Comparison of ENCODE assay signal across 9 cellular contexts in the genomic region with DNA sequence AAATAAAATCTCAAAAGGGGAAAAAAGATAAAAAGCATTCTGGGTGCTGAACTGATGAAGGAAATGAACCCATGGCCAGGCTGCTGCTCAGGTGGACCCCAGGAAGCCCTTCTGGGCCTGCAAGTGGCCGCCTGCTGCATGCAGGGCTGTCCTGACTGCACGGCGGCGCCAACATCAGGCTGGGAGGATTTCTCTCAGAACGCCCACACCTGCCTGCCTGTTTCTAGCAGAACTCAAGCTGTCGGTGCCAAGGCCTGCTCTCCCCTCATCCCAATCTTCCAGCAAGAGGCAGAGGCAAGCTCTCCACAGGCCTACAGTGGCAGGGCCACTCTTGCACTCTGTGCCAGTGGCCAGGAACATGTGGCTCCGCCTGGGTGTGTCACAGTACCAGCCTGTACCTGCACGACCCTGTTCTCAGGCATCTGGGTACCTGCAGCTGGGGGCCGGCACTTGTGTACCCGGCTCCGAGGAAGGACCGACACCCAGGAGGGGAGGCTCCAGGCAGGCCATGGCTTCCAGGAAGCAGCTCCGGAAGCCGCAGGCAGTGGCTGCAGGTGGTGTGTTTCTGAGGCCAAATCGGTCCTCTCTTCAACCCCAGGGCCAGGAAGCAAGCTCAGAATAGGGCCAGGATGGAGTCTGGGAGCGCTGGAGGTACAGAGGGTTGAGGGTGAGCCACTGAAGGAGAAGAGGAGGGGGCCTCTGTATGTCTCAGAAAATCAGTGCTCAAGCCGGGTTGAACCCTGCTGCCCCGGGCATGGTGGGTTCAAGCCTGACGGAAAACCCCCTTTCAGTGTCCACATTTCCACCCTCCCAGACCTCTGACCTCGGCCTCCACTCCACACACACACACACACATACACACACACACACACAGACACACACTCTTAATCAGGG. TPM values are rescaled to one million over a fixed set of nuclear protein-coding genes. Genes with fewer than 3 reads are reported as not detected.
DNase-seq lines count a peak whose midpoint lies in the region; ATAC-seq and TF ChIP-seq lines count a peak whose summit lies in the region.
"Had no signal": no experiment of that assay in that cellular context is flagged by ENCODE, and none has a peak within 500 bp of the region (broad histone marks: within the 10 kb centered on the region; RNA-seq: fewer than 3 reads in every experiment).

No MANE protein-coding gene starts in this region.

- peaks cover 21% of the 10 kb centered on the region for H3K79me2 ChIP-seq in mesendoderm (ENCODE audit: control insufficient read depth, insufficient read depth, low read length)

- no peak for DNase-seq in activated T-cell treated with anti-CD3 and anti-CD28 coated beads, Interleukin-2, amount 50 U/mL, for 24 hours
- no peak for DNase-seq in activated T-cell treated with anti-CD3 and anti-CD28 coated beads, Interleukin-2, amount 50 U/mL, for 48 hours
- no peak for DNase-seq in mesendoderm
- peak; percentile 61 for DNase-seq in transverse colon
- DNase-seq in DMS153 treated with DMSO at 0.1 percent for 48 hours (lab: John Stamatoyannopoulos, UW; ENCODE audit: unreplicated experiment): no peak
- DNase-seq in NOMO-1 (lab: John Stamatoyannopoulos, UW; ENCODE audit: unreplicated experiment in 2 of 2): no peak
- no peak for DNase-seq in sciatic nerve (ENCODE audit: low spot score)
- DNase-seq: NCI-H774 had no signal

- H3K27ac ChIP-seq in mesendoderm (ENCODE audit: low read depth, low read length) (no peak overlapping the region), transverse colon (peak overlapping the region; percentile 94 to 95 (median 94))

- H3K27me3 ChIP-seq in mesendoderm (ENCODE audit: insufficient read depth, low read length, poor library complexity): no peaks in the 10 kb centered on the region
- H3K27me3 ChIP-seq in transverse colon: no peaks in the 10 kb centered on the region

- no peak overlapping the region for H3K9ac ChIP-seq in mesendoderm (ENCODE audit: low read length)

- H2BK5ac ChIP-seq in mesendoderm (ENCODE audit: low read length): no peak overlapping the region

- H3K4me1 Mint-ChIP-seq in activated T-cell treated with anti-CD3 and anti-CD28 coated beads, Interleukin-2, amount 50 U/mL, for 24 hours (ENCODE audit: low read depth): peaks cover 43% of the 10 kb centered on the region
- peaks cover 40% of the 10 kb centered on the region for H3K4me1 Mint-ChIP-seq in brain

- no peaks in the 10 kb centered on the region for H3K36me3 ChIP-seq in mesendoderm (ENCODE audit: control insufficient read depth, insufficient read depth, low read length)
- H3K36me3 ChIP-seq in transverse colon: no peaks in the 10 kb centered on the region

- H2BK120ac ChIP-seq in mesendoderm (ENCODE audit: low read depth, low read length): no peak overlapping the region

- H3K18ac ChIP-seq in mesendoderm (ENCODE audit: low read length): no peak overlapping the region

- peak overlapping the region; percentile 73 for H3K27ac Mint-ChIP-seq in activated T-cell treated with anti-CD3 and anti-CD28 coated beads, Interleukin-2, amount 50 U/mL, for 24 hours
- H3K27ac Mint-ChIP-seq in brain: peak overlapping the region in 4 of 5 experiments; percentile 15 to 71 (median 41)

- H3K9me3 Mint-ChIP-seq in activated T-cell treated with anti-CD3 and anti-CD28 coated beads, Interleukin-2, amount 50 U/mL, for 24 hours: no peaks in the 10 kb centered on the region
- peaks cover 0 to 7% (median 0%) of the 10 kb centered on the region in 5 experiments for H3K9me3 Mint-ChIP-seq in brain

- no peaks in the 10 kb centered on the region for H3K9me3 ChIP-seq in transverse colon

- no peak overlapping the region for H3K4ac ChIP-seq in mesendoderm (ENCODE audit: low read depth, low read length)

- TF ChIP-seq EP300 in transverse colon (IDR thresholded peaks at IDR 0.05; ENCODE audit: low read depth): no peak

- no peak for TF ChIP-seq POLR2A in transverse colon (IDR thresholded peaks at IDR 0.05)

- no peak overlapping the region for H3K4me3 Mint-ChIP-seq in activated T-cell treated with anti-CD3 and anti-CD28 coated beads, Interleukin-2, amount 50 U/mL, for 24 hours
- H3K4me3 Mint-ChIP-seq in brain: peak overlapping the region in 1 of 5 experiments; percentile 9

- H3K27me3 Mint-ChIP-seq in activated T-cell treated with anti-CD3 and anti-CD28 coated beads, Interleukin-2, amount 50 U/mL, for 24 hours: no peaks in the 10 kb centered on the region
- peaks cover 10% of the 10 kb centered on the region for H3K27me3 Mint-ChIP-seq in brain

- H3K4me1 ChIP-seq in mesendoderm (ENCODE audit: control insufficient read depth, low read depth, low read length) (peaks cover 19% of the 10 kb centered on the region), transverse colon (peaks cover 31 to 56% (median 53%) of the 10 kb centered on the region in 4 donors)

- H3K4me2 ChIP-seq in mesendoderm (ENCODE audit: low read length): no peak overlapping the region

- no peak for ATAC-seq in sciatic nerve

- H3K56ac ChIP-seq in mesendoderm (ENCODE audit: low read length): peak overlapping the region; percentile 96

- peaks cover 10% of the 10 kb centered on the region for H3K36me3 Mint-ChIP-seq in activated T-cell treated with anti-CD3 and anti-CD28 coated beads, Interleukin-2, amount 50 U/mL, for 24 hours (ENCODE audit: low read depth)
- no peaks in the 10 kb centered on the region for H3K36me3 Mint-ChIP-seq in brain

- no peak overlapping the region for H2AK5ac ChIP-seq in mesendoderm (ENCODE audit: low read length)

- H3K4me3 ChIP-seq in mesendoderm (ENCODE audit: low read length) (no peak overlapping the region), transverse colon (no peak overlapping the region)

- no peak overlapping the region for H4K5ac ChIP-seq in mesendoderm (ENCODE audit: low read length)

- H3K79me1 ChIP-seq in mesendoderm (ENCODE audit: low read length): peaks cover 12% of the 10 kb centered on the region

- no peak overlapping the region for H4K8ac ChIP-seq in mesendoderm (ENCODE audit: low read depth, low read length)

- WGBS in mesendoderm (ENCODE audit: extremely low coverage, insufficient coverage, low lambda C conversion rate): no CpG with 5 or more reads among the region's 20 CpGs
- WGBS in transverse colon (ENCODE audit: low coverage in 1 of 2), 2 donors: 64% methylated on average over 16 of the region's 20 CpGs; no CpG with 5 or more reads in 1 of the 2 donors

- in situ Hi-C loops in transverse colon (cut with MboI; ENCODE audit: low pct_ligation_motif_present in 1 of 4, low pct_unique_long_range_greater_than_20kb in 1 of 4, low sequenced_read_pairs in 3 of 4): no loop called here

- no peak overlapping the region for H2BK15ac ChIP-seq in mesendoderm (replicated peaks; ENCODE audit: low read depth)

- intact Hi-C loops in transverse colon (cut with DNase I; ENCODE audit: low total_unique reads): no loop called here
- intact Hi-C loops in sciatic nerve (cut with DNase I): no loop called here

- H3K23ac ChIP-seq in mesendoderm (ENCODE audit: low read length): peak overlapping the region; percentile 37

- TF ChIP-seq CTCF in brain (conservative IDR thresholded peaks at IDR 0.05): no peak
- no peak for TF ChIP-seq CTCF in transverse colon (IDR thresholded peaks at IDR 0.05)

RNA-seq across cellular contexts. Expression of a gene that starts 2.5 kb away (rescaled TPM):
- 84.0 TPM for polyA plus RNA-seq in brain (ENCODE audit: insufficient read depth, low read depth, low replicate concordance)
- 34.4 TPM for polyA plus RNA-seq in mesendoderm (2013, experiment 1 of 2)
- polyA plus RNA-seq in mesendoderm (2013, experiment 2 of 2): 34.6 TPM
- total RNA-seq in transverse colon (100 to 1,000 TPM; 187 to 510 (median 205) TPM), sciatic nerve (343 TPM)

RNA-seq across cellular contexts. Expression of a gene that starts 37.2 kb away (rescaled TPM):
- polyA plus RNA-seq in brain (ENCODE audit: insufficient read depth, low read depth, low replicate concordance): 15.7 TPM
- 2.0 TPM for polyA plus RNA-seq in mesendoderm (2013, experiment 1 of 2)
- 2.1 TPM for polyA plus RNA-seq in mesendoderm (2013, experiment 2 of 2)
- total RNA-seq in transverse colon (10 to 100 TPM in 1 of 4 donors, 1 to 10 TPM in 2, not detected in 1; 4.4 to 11.3 (median 7.1) TPM), sciatic nerve (11.5 TPM)
